ENCODE assay signal across 9 cellular contexts in the genomic region with DNA sequence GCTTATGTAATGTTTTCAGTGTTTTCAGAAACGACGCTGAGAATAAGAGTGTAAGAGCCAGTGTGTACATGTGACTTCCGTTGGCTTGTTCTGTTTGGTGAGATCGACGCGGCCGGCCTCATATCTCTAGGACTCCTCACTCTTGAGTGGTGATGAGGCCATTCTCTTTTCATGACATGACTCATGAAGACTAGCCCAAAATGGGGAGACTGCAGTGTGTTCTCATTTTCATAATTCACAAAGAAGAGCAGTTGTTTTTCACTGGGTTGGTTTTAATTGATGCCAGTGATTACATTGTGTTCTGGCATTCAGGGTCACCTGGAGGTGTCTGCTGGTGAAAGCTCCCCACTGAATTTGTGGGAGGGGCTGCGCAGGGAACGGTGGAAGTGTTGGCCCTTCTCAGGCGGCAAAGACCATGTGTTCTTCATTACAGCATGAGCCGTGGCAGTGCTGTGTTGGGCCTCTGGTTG.
A peak's percentile ranks its signal among the peaks of the same experiment; 100 is the strongest.
DNase-seq lines count a peak whose midpoint lies in the region; ATAC-seq and TF ChIP-seq lines count a peak whose summit lies in the region.
"Had no signal": no experiment of that assay in that cellular context is flagged by ENCODE, and none has a peak within 500 bp of the region (broad histone marks: within the 10 kb centered on the region; RNA-seq: fewer than 3 reads in every experiment).

No MANE protein-coding gene starts in this region.

- H3K4me2 ChIP-seq in skeletal muscle satellite cell (ENCODE audit: low read length) = peak overlapping the region; percentile 70

- H3K36me3 Mint-ChIP-seq in T-helper 17 cell (ENCODE audit: low read depth) = no peaks in the 10 kb centered on the region
- H3K36me3 Mint-ChIP-seq in endodermal cell (ENCODE audit: low read depth) = peaks cover 19% of the 10 kb centered on the region

- TF ChIP-seq CTCF in gastroesophageal sphincter (IDR thresholded peaks at IDR 0.05) (no peak), endodermal cell (conservative IDR thresholded peaks at IDR 0.05) (no peak)

- peak; percentile 91 for DNase-seq in GM04503 (ENCODE audit: low read depth)
- DNase-seq in T-helper 17 cell = no peak
- DNase-seq in NCI-H1105 (lab: John Stamatoyannopoulos, UW) = no peak
- DNase-seq in HuH-7 (ENCODE audit: low spot score) = no peak
- DNase-seq in endodermal cell = no peak
- no peak for DNase-seq in DMS153 treated with DMSO at 0.1 percent for 48 hours (lab: John Stamatoyannopoulos, UW; ENCODE audit: unreplicated experiment)
- DNase-seq: SIG-M5 had no signal

- H3K27me3 ChIP-seq in gastroesophageal sphincter = no peaks in the 10 kb centered on the region
- H3K27me3 ChIP-seq in skeletal muscle satellite cell (ENCODE audit: control insufficient read depth, insufficient read depth, low read length) = no peaks in the 10 kb centered on the region
- H3K27me3 ChIP-seq in endodermal cell (ENCODE audit: control insufficient read depth, insufficient read depth, low read length, poor library complexity, severe bottlenecking) = no peaks in the 10 kb centered on the region

- no peaks in the 10 kb centered on the region for H3K9me3 ChIP-seq in T-helper 17 cell (ENCODE audit: control insufficient read depth, low read length, poor library complexity, severe bottlenecking)
- no peaks in the 10 kb centered on the region for H3K9me3 ChIP-seq in gastroesophageal sphincter
- no peaks in the 10 kb centered on the region for H3K9me3 ChIP-seq in skeletal muscle satellite cell (replicated peaks; ENCODE audit: low read length)
- H3K9me3 ChIP-seq in endodermal cell (ENCODE audit: control insufficient read depth, low read length) = peaks cover 11% of the 10 kb centered on the region

- ATAC-seq in T-helper 17 cell (peak; percentile 50), gastroesophageal sphincter (peak; percentile 88)

- H3K4me1 Mint-ChIP-seq in T-helper 17 cell (peaks cover 9% of the 10 kb centered on the region), endodermal cell (peaks cover 13% of the 10 kb centered on the region)

- H3K4me1 ChIP-seq in gastroesophageal sphincter = peaks cover 0 to 71% (median 9%) of the 10 kb centered on the region in 3 donors
- peaks cover 86% of the 10 kb centered on the region for H3K4me1 ChIP-seq in skeletal muscle satellite cell (ENCODE audit: control insufficient read depth, insufficient read depth, low read length)
- H3K4me1 ChIP-seq in endodermal cell (ENCODE audit: control insufficient read depth, insufficient read depth, low read length) = no peaks in the 10 kb centered on the region

- peak overlapping the region in 3 of 4 donors; percentile 72 to 75 (median 74) for H3K27ac ChIP-seq in gastroesophageal sphincter
- no peak overlapping the region for H3K27ac ChIP-seq in endodermal cell (ENCODE audit: low read depth, low read length)

- H3K9me3 Mint-ChIP-seq in endodermal cell = peaks cover 9% of the 10 kb centered on the region

- no peak for TF ChIP-seq EP300 in gastroesophageal sphincter (IDR thresholded peaks at IDR 0.05)

- 61 to 87% methylated on average over 5 to 11 of the region's 11 CpGs for WGBS in gastroesophageal sphincter (ENCODE audit: low coverage in 1 of 2), 2 donors
- 95 to 96% methylated on average over 6 to 11 of the region's 11 CpGs for WGBS in endodermal cell (ENCODE audit: insufficient coverage in 1 of 2, insufficient read length in 1 of 2), 2 experiments

- H3K4me3 ChIP-seq in gastroesophageal sphincter (no peak overlapping the region), skeletal muscle satellite cell (ENCODE audit: low read length) (peak overlapping the region; percentile 41), endodermal cell (ENCODE audit: low read length) (no peak overlapping the region)

- H3K27me3 Mint-ChIP-seq in T-helper 17 cell = no peaks in the 10 kb centered on the region
- no peaks in the 10 kb centered on the region for H3K27me3 Mint-ChIP-seq in endodermal cell (ENCODE audit: insufficient read depth)

- TF ChIP-seq POLR2A in gastroesophageal sphincter (IDR thresholded peaks at IDR 0.05) = no peak

- no peak overlapping the region for H3K27ac Mint-ChIP-seq in T-helper 17 cell
- no peak overlapping the region for H3K27ac Mint-ChIP-seq in endodermal cell

- H3K36me3 ChIP-seq in gastroesophageal sphincter = peaks cover 0 to 37% of the 10 kb centered on the region in 2 donors
- H3K36me3 ChIP-seq in skeletal muscle satellite cell (ENCODE audit: insufficient read depth, low read length) = peaks cover 68% of the 10 kb centered on the region
- peaks cover 10% of the 10 kb centered on the region for H3K36me3 ChIP-seq in endodermal cell (ENCODE audit: control insufficient read depth, insufficient read depth, low read length)

- H3K4me3 Mint-ChIP-seq in T-helper 17 cell (peak overlapping the region; percentile 54), endodermal cell (no peak overlapping the region)

- H3K9ac ChIP-seq in skeletal muscle satellite cell (ENCODE audit: low read depth, low read length) (peak overlapping the region; percentile 75), endodermal cell (ENCODE audit: extremely low read depth, low read length, poor library complexity, severe bottlenecking) (no peak overlapping the region)
